ENCODE assay signal across 21 cellular contexts in the genomic region with DNA sequence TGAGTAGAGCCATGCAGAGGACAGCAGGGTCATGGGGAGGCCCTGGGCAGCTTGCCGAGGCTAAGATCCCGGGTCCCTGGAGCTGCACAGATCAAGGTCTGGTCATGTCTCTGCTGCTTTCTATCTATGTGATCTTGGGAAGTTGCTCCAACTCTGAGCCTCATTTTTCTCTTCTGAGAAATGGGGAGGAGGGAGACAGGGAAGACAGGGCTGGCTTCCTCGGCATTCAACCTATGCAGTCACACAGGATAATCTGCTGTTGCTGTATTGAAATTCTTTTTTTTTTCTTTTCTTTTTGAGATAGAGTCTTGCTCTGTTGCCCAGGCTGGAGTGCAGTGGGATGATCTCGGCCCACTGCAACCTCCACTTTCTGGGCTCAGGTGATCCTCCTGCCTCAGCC. TPM values are rescaled to one million over a fixed set of nuclear protein-coding genes. Genes with fewer than 3 reads are reported as not detected.
DNase-seq lines count a peak whose midpoint lies in the region; ATAC-seq and TF ChIP-seq lines count a peak whose summit lies in the region.
"Had no signal": no experiment of that assay in that cellular context is flagged by ENCODE, and none has a peak within 500 bp of the region (broad histone marks: within the 10 kb centered on the region; RNA-seq: fewer than 3 reads in every experiment).

No MANE protein-coding gene starts in this region.

- no peak for TF ChIP-seq CTCF in coronary artery (IDR thresholded peaks at IDR 0.05)

- H3K4me1 Mint-ChIP-seq in CD4-positive, alpha-beta memory T cell, result peaks cover 48 to 93% (median 68%) of the 10 kb centered on the region in 4 donors
- peaks cover 83% of the 10 kb centered on the region for H3K4me1 Mint-ChIP-seq in activated CD8-positive, alpha-beta T cell treated with anti-CD3 and anti-CD28 coated beads, Interleukin-2, amount 10 ng/mL, durations not matched to agents 7 days and 5 days (ENCODE audit: low read depth)
- H3K4me1 Mint-ChIP-seq in memory B cell, result peaks cover 79% of the 10 kb centered on the region

- H3K4me3 ChIP-seq in BLaER1 (no peak overlapping the region), coronary artery (no peak overlapping the region)
- H3K4me3 ChIP-seq in CD4-positive, alpha-beta memory T cell (ENCODE audit: low read length in 2 of 2), result no peak overlapping the region
- H3K4me3 ChIP-seq: HAP-1, neural progenitor cell, SK-N-MC had no signal

- intact Hi-C loops in CD4-positive, alpha-beta memory T cell (cut with micrococcal nuclease), result no loop called here

- no peaks in the 10 kb centered on the region for H3K27me3 Mint-ChIP-seq in CD4-positive, alpha-beta memory T cell
- H3K27me3 Mint-ChIP-seq in activated CD8-positive, alpha-beta T cell treated with anti-CD3 and anti-CD28 coated beads, Interleukin-2, amount 10 ng/mL, durations not matched to agents 7 days and 5 days (ENCODE audit: low read depth), result no peaks in the 10 kb centered on the region
- no peaks in the 10 kb centered on the region for H3K27me3 Mint-ChIP-seq in memory B cell

- CTCF ChIA-PET in CD4-positive, alpha-beta memory T cell (lab: Charles Lee; ENCODE audit: partially characterized antibody), result interaction anchor here (1.1 to 10.8 kb wide), 6 partner anchors 10 to 493 kb away, joined by 3 to 699 read pairs (median 10); a partner anchor contains a TSS
- CTCF ChIA-PET in activated CD8-positive, alpha-beta T cell treated with anti-CD3 and anti-CD28 coated beads, Interleukin-2, amount 10 ng/mL, durations not matched to agents 7 days and 5 days (lab: Charles Lee), result interaction anchor here (1.6 to 10.6 kb wide), 8 partner anchors 10 to 301 kb away, joined by 4 to 334 read pairs (median 15); a partner anchor contains a TSS

- H3K27ac ChIP-seq in BLaER1, result peak overlapping the region; percentile 69; the same call in 1 of the 2 replicates
- peak overlapping the region; percentile 56 for H3K27ac ChIP-seq in CD4-positive, alpha-beta memory T cell (ENCODE audit: low read depth, low read length)
- no peak overlapping the region for H3K27ac ChIP-seq in coronary artery
- H3K27ac ChIP-seq: neural progenitor cell, SK-N-MC had no signal

- H3K9me3 Mint-ChIP-seq in CD4-positive, alpha-beta memory T cell, result no peaks in the 10 kb centered on the region
- H3K9me3 Mint-ChIP-seq in activated CD8-positive, alpha-beta T cell treated with anti-CD3 and anti-CD28 coated beads, Interleukin-2, amount 10 ng/mL, durations not matched to agents 7 days and 5 days (ENCODE audit: insufficient read depth), result no peaks in the 10 kb centered on the region
- no peaks in the 10 kb centered on the region for H3K9me3 Mint-ChIP-seq in memory B cell
- H3K9me3 Mint-ChIP-seq: immature natural killer cell, neural progenitor cell had no signal

- H3K9me3 ChIP-seq in BLaER1, result no peaks in the 10 kb centered on the region
- H3K9me3 ChIP-seq in CD4-positive, alpha-beta memory T cell (ENCODE audit: control insufficient read depth in 1 of 2, low read length in 2 of 2), result no peaks in the 10 kb centered on the region
- H3K9me3 ChIP-seq: HAP-1 had no signal

- DNase-seq in CD4-positive, alpha-beta memory T cell, result no peak
- DNase-seq in activated CD8-positive, alpha-beta T cell treated with anti-CD3 and anti-CD28 coated beads, Interleukin-2, amount 10 ng/mL, durations not matched to agents 7 days and 5 days, result no peak
- DNase-seq in memory B cell (ENCODE audit: low spot score in 2 of 2) (no peak), coronary artery (ENCODE audit: low spot score) (no peak)
- DNase-seq in activated effector memory CD4-positive, alpha-beta T cell treated with anti-CD3 and anti-CD28 coated beads, Interleukin-2, amount 50 U/mL, for 16 hours, result no peak
- DNase-seq: activated CD8-positive, alpha-beta memory T cell treated with anti-CD3 and anti-CD28 coated beads, Interleukin-2, amount 50 U/mL, for 48 hours; immature natural killer cell; left ventricle myocardium superior; NCI-H2107; NCI-H510A; NK-92 treated with Interleukin-12 subunit alpha and Interleukin-12 subunit beta, amount 100 ng/mL, for 24 hours; stimulated activated CD4-positive, alpha-beta T cell treated with anti-CD3 and anti-CD28 coated beads, Interleukin-1b, Interleukin-23, amount 100 ng/mL, for 48 hours had no signal

- peak overlapping the region; percentile 91 to 96 (median 93) for H3K27ac Mint-ChIP-seq in CD4-positive, alpha-beta memory T cell
- peak overlapping the region; percentile 86 for H3K27ac Mint-ChIP-seq in activated CD8-positive, alpha-beta T cell treated with anti-CD3 and anti-CD28 coated beads, Interleukin-2, amount 10 ng/mL, durations not matched to agents 7 days and 5 days
- H3K27ac Mint-ChIP-seq in memory B cell, result peak overlapping the region; percentile 98
- H3K27ac Mint-ChIP-seq: progenitor cell of endocrine pancreas had no signal

- ATAC-seq in activated CD8-positive, alpha-beta T cell treated with anti-CD3 and anti-CD28 coated beads, Interleukin-2, amount 10 ng/mL, durations not matched to agents 7 days and 5 days, result no peak
- ATAC-seq in memory B cell (ENCODE audit: low read depth) (no peak), HG03439 (IDR thresholded peaks at IDR 0.05; ENCODE audit: unreplicated experiment) (no peak), HG03354 (IDR thresholded peaks at IDR 0.05; ENCODE audit: poor library complexity, severe bottlenecking, unreplicated experiment) (no peak)
- ATAC-seq: activated CD4-positive, CD25-positive, alpha-beta regulatory T cell treated with anti-CD3 and anti-CD28 coated beads, Interleukin-2, amount 50 U/mL, for 24 hours had no signal

- POLR2A ChIA-PET in CD4-positive, alpha-beta memory T cell (lab: Charles Lee; ENCODE audit: partially characterized antibody), result interaction anchor here (1.3 to 11.1 kb wide), 6 partner anchors 15 to 47 kb away, joined by 9 to 397 read pairs (median 20); a partner anchor contains a TSS
- POLR2A ChIA-PET in activated CD8-positive, alpha-beta T cell treated with anti-CD3 and anti-CD28 coated beads, Interleukin-2, amount 10 ng/mL, durations not matched to agents 7 days and 5 days (lab: Charles Lee), result interaction anchor here (2.0 kb wide), 1 partner anchor 32 kb away, joined by 10 read pairs; no protein-coding TSS in a partner anchor

- H3K27me3 ChIP-seq in BLaER1, result no peaks in the 10 kb centered on the region
- no peaks in the 10 kb centered on the region for H3K27me3 ChIP-seq in CD4-positive, alpha-beta memory T cell (ENCODE audit: insufficient read depth, low read length)
- H3K27me3 ChIP-seq: neural progenitor cell had no signal

- H4K20me1 ChIP-seq in BLaER1, result 0 out of 2 replicates have a peak, but pooled peaks cover 8% of the 10 kb centered on the region

- peak overlapping the region in 5 of 8 donors; percentile 15 to 63 (median 27) for H3K4me3 Mint-ChIP-seq in CD4-positive, alpha-beta memory T cell
- H3K4me3 Mint-ChIP-seq in activated CD8-positive, alpha-beta T cell treated with anti-CD3 and anti-CD28 coated beads, Interleukin-2, amount 10 ng/mL, durations not matched to agents 7 days and 5 days, result no peak overlapping the region
- peak overlapping the region; percentile 79 for H3K4me3 Mint-ChIP-seq in memory B cell
- H3K4me3 Mint-ChIP-seq: neural progenitor cell had no signal

- peaks cover 13% of the 10 kb centered on the region; the same call in 1 of the 2 replicates for H3K36me3 ChIP-seq in BLaER1
- H3K36me3 ChIP-seq in CD4-positive, alpha-beta memory T cell (ENCODE audit: insufficient read depth, low read length), result peaks cover 19% of the 10 kb centered on the region
- H3K36me3 ChIP-seq: HAP-1, neural progenitor cell had no signal

- peak overlapping the region; percentile 83 for H3K4me2 ChIP-seq in BLaER1
- H3K4me2 ChIP-seq: neural progenitor cell had no signal

- 0 out of 2 replicates have a peak overlapping the region, but pooled peaks have one; percentile 36 for H3K9ac ChIP-seq in BLaER1
- H3K9ac ChIP-seq: neural progenitor cell had no signal

- H3K36me3 Mint-ChIP-seq in CD4-positive, alpha-beta memory T cell, result peaks cover 33 to 57% of the 10 kb centered on the region in 2 donors
- peaks cover 51% of the 10 kb centered on the region for H3K36me3 Mint-ChIP-seq in activated CD8-positive, alpha-beta T cell treated with anti-CD3 and anti-CD28 coated beads, Interleukin-2, amount 10 ng/mL, durations not matched to agents 7 days and 5 days (ENCODE audit: low read depth)
- peaks cover 42% of the 10 kb centered on the region for H3K36me3 Mint-ChIP-seq in memory B cell
- H3K36me3 Mint-ChIP-seq: immature natural killer cell had no signal

- H3K4me1 ChIP-seq in BLaER1, result peaks cover 93% of the 10 kb centered on the region
- peaks cover 88% of the 10 kb centered on the region for H3K4me1 ChIP-seq in CD4-positive, alpha-beta memory T cell (ENCODE audit: insufficient read depth, low read length)
- H3K4me1 ChIP-seq: HAP-1 had no signal

RNA-seq across cellular contexts. Expression of a gene that starts 45.1 kb away (rescaled TPM):
- 100 to 1,000 TPM; 130 to 133 TPM for total RNA-seq in CD4-positive, alpha-beta memory T cell
- 100 to 1,000 TPM; 250 to 260 TPM for polyA plus RNA-seq in CD4-positive, alpha-beta memory T cell
- total RNA-seq in activated CD8-positive, alpha-beta T cell treated with anti-CD3 and anti-CD28 coated beads, Interleukin-2, amount 10 ng/mL, durations not matched to agents 7 days and 5 days, result 10 to 100 TPM; 68.2 to 72.9 TPM
- total RNA-seq: HepG2 had no signal

Comparison
In these comparisons a context has a peak if more than half of its experiments do, and no peak if none do; other contexts are left out.
1. H3K27ac ChIP-seq: peak in BLaER1 (single experiment) and CD4-positive, alpha-beta memory T cell (single experiment); none in coronary artery (0 of 2).
2. Peak in every context shown above with its lines, with median percentiles within 50 percentile points of each other: H3K27ac Mint-ChIP-seq.